23 cellular contexts compared by ENCODE assay signal in genomic region chr15:41474436-41474835, GRCh38. TPM values are rescaled to one million over a fixed set of nuclear protein-coding genes. Genes with fewer than 3 reads are reported as not detected.
"Had no signal": no experiment of that assay in that cellular context is flagged by ENCODE, and none has a peak within 500 bp of the region (broad histone marks: within the 10 kb centered on the region; RNA-seq: fewer than 3 reads in every experiment).

No MANE protein-coding gene starts in this region.

- H3K27ac ChIP-seq: left lung, parathyroid adenoma had no signal

- H3K4me1 ChIP-seq: parathyroid adenoma had no signal

- H3K27ac Mint-ChIP-seq: activated CD4-positive, alpha-beta memory T cell treated with anti-CD3 and anti-CD28 coated beads, Interleukin-2, amount 10 ng/mL, durations not matched to agents 7 days and 5 days; activated CD4-positive, alpha-beta T cell treated with anti-CD3 and anti-CD28 coated beads, Interleukin-2, amount 10 ng/mL, durations not matched to agents 24 days and 14 days; activated naive CD4-positive, alpha-beta T cell treated with anti-CD3 and anti-CD28 coated beads for 36 hours; activated naive CD8-positive, alpha-beta T cell treated with anti-CD3 and anti-CD28 coated beads, Interleukin-2, amount 10 ng/mL, durations not matched to agents 7 days and 5 days; activated T-cell treated with anti-CD3 and anti-CD28 coated beads, Interleukin-2, amount 50 U/mL, for 72 hours; nephron progenitor cell; stimulated activated memory B cell treated with anti-CD40 and anti-IgM and Interleukin-4, amounts not matched to agents 10 μg/mL and 1 μg/mL and 100 μg/mL, for 72 hours; T-helper 17 cell had no signal

- H3K4me3 Mint-ChIP-seq: activated CD4-positive, alpha-beta memory T cell treated with anti-CD3 and anti-CD28 coated beads, Interleukin-2, amount 10 ng/mL, durations not matched to agents 7 days and 5 days; activated CD4-positive, alpha-beta T cell treated with anti-CD3 and anti-CD28 coated beads, Interleukin-2, amount 10 ng/mL, durations not matched to agents 24 days and 14 days; activated naive CD4-positive, alpha-beta T cell treated with anti-CD3 and anti-CD28 coated beads for 36 hours; activated naive CD8-positive, alpha-beta T cell treated with anti-CD3 and anti-CD28 coated beads, Interleukin-2, amount 10 ng/mL, durations not matched to agents 7 days and 5 days; activated T-cell treated with anti-CD3 and anti-CD28 coated beads, Interleukin-2, amount 50 U/mL, for 72 hours; nephron progenitor cell; stimulated activated memory B cell treated with anti-CD40 and anti-IgM and Interleukin-4, amounts not matched to agents 10 μg/mL and 1 μg/mL and 100 μg/mL, for 72 hours; T-helper 17 cell had no signal

- ATAC-seq: activated T-cell treated with anti-CD3 and anti-CD28 coated beads, Interleukin-2, amount 50 U/mL, for 72 hours; right cardiac atrium; stimulated activated memory B cell treated with anti-CD40 and anti-IgM and Interleukin-4, amounts not matched to agents 10 μg/mL and 1 μg/mL and 100 μg/mL, for 72 hours; T-helper 17 cell had no signal

- H3K4me1 Mint-ChIP-seq: activated CD4-positive, alpha-beta memory T cell treated with anti-CD3 and anti-CD28 coated beads, Interleukin-2, amount 10 ng/mL, durations not matched to agents 7 days and 5 days; nephron progenitor cell; stimulated activated memory B cell treated with anti-CD40 and anti-IgM and Interleukin-4, amounts not matched to agents 10 μg/mL and 1 μg/mL and 100 μg/mL, for 72 hours had no signal

- DNase-seq: activated CD4-positive, alpha-beta memory T cell treated with anti-CD3 and anti-CD28 coated beads, Interleukin-2, amount 10 ng/mL, durations not matched to agents 7 days and 5 days; activated CD4-positive, alpha-beta T cell treated with anti-CD3 and anti-CD28 coated beads, Interleukin-2, amount 10 ng/mL, durations not matched to agents 24 days and 14 days; activated CD4-positive, CD25-positive, alpha-beta regulatory T cell; activated effector memory CD4-positive, alpha-beta T cell treated with Interleukin-2 at 50 U/mL for 16 hours; activated naive CD4-positive, alpha-beta T cell treated with anti-CD3 and anti-CD28 coated beads for 36 hours; activated naive CD8-positive, alpha-beta T cell treated with anti-CD3 and anti-CD28 coated beads, Interleukin-2, amount 10 ng/mL, durations not matched to agents 7 days and 5 days; activated T-cell treated with anti-CD3 and anti-CD28 coated beads, Interleukin-2, amount 50 U/mL, for 72 hours; amniotic stem cell; effector CD4-positive, alpha-beta T cell; erythroblast; foreskin fibroblast; left lung; nephron progenitor cell; right cardiac atrium; stimulated activated CD4-positive, alpha-beta T cell treated with anti-CD3 and anti-CD28 coated beads, Interleukin-2, amount 100 ng/mL, for 24 hours; SW 1271; T-helper 17 cell had no signal

- H3K9me3 Mint-ChIP-seq: activated CD4-positive, alpha-beta memory T cell treated with anti-CD3 and anti-CD28 coated beads, Interleukin-2, amount 10 ng/mL, durations not matched to agents 7 days and 5 days; activated CD4-positive, alpha-beta T cell treated with anti-CD3 and anti-CD28 coated beads, Interleukin-2, amount 10 ng/mL, durations not matched to agents 24 days and 14 days; activated naive CD4-positive, alpha-beta T cell treated with anti-CD3 and anti-CD28 coated beads for 36 hours; activated naive CD8-positive, alpha-beta T cell treated with anti-CD3 and anti-CD28 coated beads, Interleukin-2, amount 10 ng/mL, durations not matched to agents 7 days and 5 days; activated T-cell treated with anti-CD3 and anti-CD28 coated beads, Interleukin-2, amount 50 U/mL, for 72 hours; nephron progenitor cell; stimulated activated memory B cell treated with anti-CD40 and anti-IgM and Interleukin-4, amounts not matched to agents 10 μg/mL and 1 μg/mL and 100 μg/mL, for 72 hours had no signal

- H3K9ac ChIP-seq: parathyroid adenoma had no signal

- H3K27me3 ChIP-seq: left lung had no signal

- H3K9me3 ChIP-seq: left lung had no signal

- H3K27me3 Mint-ChIP-seq: activated CD4-positive, alpha-beta memory T cell treated with anti-CD3 and anti-CD28 coated beads, Interleukin-2, amount 10 ng/mL, durations not matched to agents 7 days and 5 days; activated CD4-positive, alpha-beta T cell treated with anti-CD3 and anti-CD28 coated beads, Interleukin-2, amount 10 ng/mL, durations not matched to agents 24 days and 14 days; activated naive CD8-positive, alpha-beta T cell treated with anti-CD3 and anti-CD28 coated beads, Interleukin-2, amount 10 ng/mL, durations not matched to agents 7 days and 5 days; stimulated activated memory B cell treated with anti-CD40 and anti-IgM and Interleukin-4, amounts not matched to agents 10 μg/mL and 1 μg/mL and 100 μg/mL, for 72 hours; T-helper 17 cell had no signal

- H3K4me3 ChIP-seq: left lung had no signal

RNA-seq across cellular contexts. Expression of gene ITPKA, which starts 19.2 kb away (rescaled TPM):
- total RNA-seq: skeletal muscle tissue had no signal

RNA-seq across cellular contexts. Expression of gene LTK, which starts 39.2 kb away (rescaled TPM):
- total RNA-seq: activated CD4-positive, alpha-beta T cell treated with anti-CD3 and anti-CD28 coated beads, Interleukin-2, amount 10 ng/mL, durations not matched to agents 24 days and 14 days; activated naive CD4-positive, alpha-beta T cell treated with anti-CD3 and anti-CD28 coated beads for 36 hours; bronchial epithelial cell; lung microvascular endothelial cell had no signal
- polyA plus RNA-seq: keratinocyte had no signal
